Comparison of ENCODE assay signal across 23 cellular contexts in genomic region chr17:74165811-74166365, GRCh38. TPM values are rescaled to one million over a fixed set of nuclear protein-coding genes. Genes with fewer than 3 reads are reported as not detected.
DNase-seq lines count a peak whose midpoint lies in the region.
"Had no signal": no experiment of that assay in that cellular context is flagged by ENCODE, and none has a peak within 500 bp of the region (broad histone marks: within the 10 kb centered on the region; RNA-seq: fewer than 3 reads in every experiment).

No MANE protein-coding gene starts in this region.

- H3K36me3 ChIP-seq in BLaER1 treated with 17β-estradiol and CSF1 and Interleukin-3, amounts not matched to agents 10 nM and 100 nM, result no peaks in the 10 kb centered on the region
- no peaks in the 10 kb centered on the region for H3K36me3 ChIP-seq in H7 (replicated peaks; ENCODE audit: control insufficient read depth, insufficient read depth, low read length)
- no peaks in the 10 kb centered on the region for H3K36me3 ChIP-seq in neuronal stem cell (replicated peaks in 1 of 2; ENCODE audit: control insufficient read depth in 2 of 2, insufficient read depth in 2 of 2, low read length in 2 of 2)

- WGBS in neuronal stem cell (ENCODE audit: extremely low coverage in 2 of 2, insufficient read length in 2 of 2, insufficient replicate concordance in 1 of 2), 2 donors, result no CpG with 5 or more reads among the region's 8 CpGs

- peaks cover 12% of the 10 kb centered on the region for H3K27me3 Mint-ChIP-seq in T-helper 2 cell treated with Interferon-gamma antibody and Interleukin-4, amounts not matched to agents 5 μg/mL and 100 μg/mL, for 36 hours (ENCODE audit: low read depth)

- H2BK12ac ChIP-seq in neuronal stem cell (ENCODE audit: low read length), result no peak overlapping the region

- no peaks in the 10 kb centered on the region for H3K36me3 Mint-ChIP-seq in T-helper 2 cell treated with Interferon-gamma antibody and Interleukin-4, amounts not matched to agents 5 μg/mL and 100 μg/mL, for 36 hours (ENCODE audit: low read depth)

- H3K4ac ChIP-seq in neuronal stem cell (ENCODE audit: low read length), result no peak overlapping the region

- H4K20me1 ChIP-seq in BLaER1 treated with 17β-estradiol and CSF1 and Interleukin-3, amounts not matched to agents 10 nM and 100 nM, result no peaks in the 10 kb centered on the region

- H3K4me1 ChIP-seq in BLaER1 treated with 17β-estradiol and CSF1 and Interleukin-3, amounts not matched to agents 10 nM and 100 nM, result peaks cover 29 to 47% (median 37%) of the 10 kb centered on the region in 10 experiments
- peaks cover 0 to 11% of the 10 kb centered on the region in 2 donors for H3K4me1 ChIP-seq in neuronal stem cell (ENCODE audit: control insufficient read depth in 2 of 2, insufficient read depth in 1 of 2, low read depth in 1 of 2, low read length in 2 of 2)

- peak overlapping the region in 9 of 11 experiments; percentile 3 to 36 (median 16); a peak in 10 of 22 replicates for H3K4me2 ChIP-seq in BLaER1 treated with 17β-estradiol and CSF1 and Interleukin-3, amounts not matched to agents 10 nM and 100 nM
- H3K4me2 ChIP-seq in neuronal stem cell (ENCODE audit: insufficient read depth, low read length, poor library complexity, severe bottlenecking), result no peak overlapping the region

- no peaks in the 10 kb centered on the region for H3K27me3 ChIP-seq in BLaER1 treated with 17β-estradiol and CSF1 and Interleukin-3, amounts not matched to agents 10 nM and 100 nM
- H3K27me3 ChIP-seq in H7 (ENCODE audit: control insufficient read depth, insufficient read depth, low read length), result no peaks in the 10 kb centered on the region
- no peaks in the 10 kb centered on the region for H3K27me3 ChIP-seq in neuronal stem cell (ENCODE audit: control insufficient read depth in 3 of 3, insufficient read depth in 3 of 3, low read depth in 1 of 3, low read length in 3 of 3)

- no peak overlapping the region for H2BK120ac ChIP-seq in neuronal stem cell (ENCODE audit: low read depth, low read length)

- no peak overlapping the region for H3K23ac ChIP-seq in neuronal stem cell (ENCODE audit: low read depth, low read length, poor library complexity)

- H2BK15ac ChIP-seq in neuronal stem cell (ENCODE audit: low read length), result no peak overlapping the region

- no peak overlapping the region for H3K9ac ChIP-seq in BLaER1 treated with 17β-estradiol and CSF1 and Interleukin-3, amounts not matched to agents 10 nM and 100 nM
- H3K9ac ChIP-seq in neuronal stem cell (ENCODE audit: low read depth, low read length, poor library complexity), result no peak overlapping the region
- H3K9ac ChIP-seq: GM23248 had no signal

- no peak overlapping the region for H3K18ac ChIP-seq in neuronal stem cell (ENCODE audit: low read length)

- H3K9me3 ChIP-seq in BLaER1 treated with 17β-estradiol and CSF1 and Interleukin-3, amounts not matched to agents 10 nM and 100 nM (replicated peaks in 1 of 11), result 0 out of 22 replicates have a peak, but pooled peaks cover 0 to 5% (median 0%) of the 10 kb centered on the region in 11 experiments
- H3K9me3 ChIP-seq in neuronal stem cell (replicated peaks in 1 of 2; ENCODE audit: control insufficient read depth in 2 of 2, insufficient read depth in 1 of 2, low read depth in 1 of 2, low read length in 2 of 2), result no peaks in the 10 kb centered on the region

- no peak overlapping the region for H4K8ac ChIP-seq in neuronal stem cell (ENCODE audit: low read depth, low read length)

- no peaks in the 10 kb centered on the region for H3K4me1 Mint-ChIP-seq in T-helper 2 cell treated with Interferon-gamma antibody and Interleukin-4, amounts not matched to agents 5 μg/mL and 100 μg/mL, for 36 hours (ENCODE audit: low read depth)

- H3K27ac ChIP-seq in BLaER1 treated with 17β-estradiol and CSF1 and Interleukin-3, amounts not matched to agents 10 nM and 100 nM, result no peak overlapping the region
- H3K27ac ChIP-seq in caudate nucleus (ENCODE audit: low read depth, low read length) (no peak overlapping the region), neuronal stem cell (replicated peaks; ENCODE audit: low read length) (no peak overlapping the region)
- H3K27ac ChIP-seq: GM23248, SK-N-MC had no signal

- H3K79me1 ChIP-seq in neuronal stem cell (ENCODE audit: low read depth, low read length), result no peaks in the 10 kb centered on the region

- H2AK5ac ChIP-seq in neuronal stem cell (ENCODE audit: low read depth, low read length), result no peak overlapping the region

- no peak overlapping the region for H3K4me3 Mint-ChIP-seq in T-helper 2 cell treated with Interferon-gamma antibody and Interleukin-4, amounts not matched to agents 5 μg/mL and 100 μg/mL, for 36 hours

- H3K4me3 ChIP-seq in BLaER1 treated with 17β-estradiol and CSF1 and Interleukin-3, amounts not matched to agents 10 nM and 100 nM, result no peak overlapping the region
- H3K4me3 ChIP-seq in H7 (ENCODE audit: insufficient read depth, low read depth, low read length), result no peak overlapping the region
- H3K4me3 ChIP-seq in neuronal stem cell (ENCODE audit: low read length in 2 of 2), result no peak overlapping the region
- H3K4me3 ChIP-seq: GM12878, GM23248, SK-N-MC had no signal

- no peak overlapping the region for H3K14ac ChIP-seq in neuronal stem cell (ENCODE audit: low read length)

- H4K91ac ChIP-seq in neuronal stem cell (ENCODE audit: low read depth, low read length, poor library complexity), result no peak overlapping the region

- no peak overlapping the region for H2AFZ ChIP-seq in neuronal stem cell (ENCODE audit: low read length)
- H2AFZ ChIP-seq: GM23248 had no signal

- peak; percentile 10 for DNase-seq in H7
- peak in 35 of 61 donors; percentile 5 to 88 (median 32) for DNase-seq in caudate nucleus (lab: John Stamatoyannopoulos, UW)
- no peak for DNase-seq in neuronal stem cell (ENCODE audit: low spot score)
- DNase-seq in T-helper 2 cell treated with Interferon-gamma antibody and Interleukin-4, amounts not matched to agents 5 μg/mL and 100 μg/mL, for 36 hours (ENCODE audit: low spot score), result no peak
- DNase-seq in dedifferentiated amniotic fluid mesenchymal stem cell (ENCODE audit: extremely low spot score), result no peak
- DNase-seq in NCI-H1417 (lab: John Stamatoyannopoulos, UW), result no peak
- no peak for DNase-seq in activated CD8-positive, alpha-beta memory T cell treated with anti-CD3 and anti-CD28 coated beads for 24 hours
- DNase-seq: C1 segment of cervical spinal cord, DMS79 treated with DMSO at 0.1 percent for 48 hours, GM23248, HCEC 1CT, KBM-7, MM.1S, NCI-H1048, NCI-H1436, NCI-H1930, NCI-H345, NCI-H524, Right ventricle myocardium superior, SW 1271 had no signal

- no peak overlapping the region for H3K27ac Mint-ChIP-seq in T-helper 2 cell treated with Interferon-gamma antibody and Interleukin-4, amounts not matched to agents 5 μg/mL and 100 μg/mL, for 36 hours

- peak overlapping the region; percentile 6 for H2BK5ac ChIP-seq in neuronal stem cell (ENCODE audit: low read length)

- no peaks in the 10 kb centered on the region for H3K9me3 Mint-ChIP-seq in T-helper 2 cell treated with Interferon-gamma antibody and Interleukin-4, amounts not matched to agents 5 μg/mL and 100 μg/mL, for 36 hours

RNA-seq across cellular contexts. Expression of gene RPL38, which starts 37.6 kb away (rescaled TPM):
- 1,534 and 2,134 TPM in 2 replicates for total RNA-seq in H7 (2014; rRNA removed; shearing (Covaris generic))
- 4,161 TPM for polyA plus RNA-seq in neuronal stem cell (2013, experiment 1 of 2)
- polyA plus RNA-seq in neuronal stem cell (2013, experiment 2 of 2), result 4,332 TPM

RNA-seq across cellular contexts. Expression of gene TTYH2, which starts 47.5 kb away (rescaled TPM):
- total RNA-seq in H7 (2014; rRNA removed; shearing (Covaris generic)), result 2.5 and 7.4 TPM in 2 replicates
- polyA plus RNA-seq in neuronal stem cell (2013, experiment 1 of 2), result 1.3 TPM
- polyA plus RNA-seq in neuronal stem cell (2013, experiment 2 of 2), result 1.1 TPM
- total RNA-seq: GM23248 had no signal

Comparison
In these comparisons a context has a peak if more than half of its experiments do, and no peak if none do; other contexts are left out.
1. DNase-seq: peak in H7 (single experiment) and caudate nucleus (35 of 61); none in neuronal stem cell (single experiment), T-helper 2 cell treated with Interferon-gamma antibody and Interleukin-4, amounts not matched to agents 5 μg/mL and 100 μg/mL, for 36 hours (single experiment), dedifferentiated amniotic fluid mesenchymal stem cell (single experiment), NCI-H1417 (0 of 3) and activated CD8-positive, alpha-beta memory T cell treated with anti-CD3 and anti-CD28 coated beads for 24 hours (single experiment).